9 cellular contexts compared by ENCODE assay signal in the genomic region with DNA sequence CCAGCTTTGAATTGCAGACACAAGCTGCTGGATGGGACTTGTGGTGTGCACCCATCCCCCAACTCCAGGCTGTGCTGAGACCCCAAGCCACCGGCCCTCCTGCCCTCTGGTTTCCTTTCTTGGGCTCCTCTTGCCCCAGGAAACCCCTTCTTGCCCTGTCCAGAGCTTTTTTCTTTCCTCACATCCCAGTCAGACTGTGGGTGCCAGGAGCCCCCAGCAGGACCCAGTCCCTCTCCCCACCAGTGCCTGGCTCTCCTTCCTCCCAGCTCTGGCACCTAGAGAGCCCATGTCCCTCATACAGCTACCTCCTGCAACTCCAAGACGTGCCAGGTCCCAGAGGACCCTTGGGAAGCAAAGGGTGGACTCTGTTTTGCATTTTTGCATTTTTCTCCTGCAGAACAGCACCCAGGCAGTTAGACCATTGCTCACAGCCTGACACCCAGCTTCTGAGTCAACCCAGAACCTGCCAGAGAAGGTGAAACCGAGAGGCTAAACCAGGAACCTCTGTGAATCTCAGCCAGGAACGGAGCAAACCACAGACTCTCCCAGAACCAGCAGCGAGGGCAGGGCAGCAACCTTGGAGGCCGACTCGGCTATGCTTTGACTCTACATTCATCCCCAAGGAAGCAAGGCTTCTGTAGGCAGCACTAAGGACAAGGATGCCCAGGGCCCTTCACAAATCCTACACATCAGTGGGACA.
DNase-seq lines count a peak whose midpoint lies in the region; ATAC-seq and TF ChIP-seq lines count a peak whose summit lies in the region.
"Had no signal": no experiment of that assay in that cellular context is flagged by ENCODE, and none has a peak within 500 bp of the region (broad histone marks: within the 10 kb centered on the region; RNA-seq: fewer than 3 reads in every experiment).

No MANE protein-coding gene starts in this region.

- H3K27ac ChIP-seq in ovary = no peak overlapping the region
- H3K27ac ChIP-seq: VCaP had no signal

- no peak for TF ChIP-seq POLR2A in ovary (IDR thresholded peaks at IDR 0.05)

- TF ChIP-seq EP300 in ovary (IDR thresholded peaks at IDR 0.05) = no peak

- H3K27ac Mint-ChIP-seq in activated naive CD4-positive, alpha-beta T cell treated with anti-CD3 and anti-CD28 coated beads, Interleukin-2, amount 50 U/mL, for 72 hours = peak overlapping the region in 1 of 2 donors; percentile 69
- peak overlapping the region in 1 of 2 donors; percentile 10 for H3K27ac Mint-ChIP-seq in effector memory CD8-positive, alpha-beta T cell

- ATAC-seq in activated CD4-positive, CD25-positive, alpha-beta regulatory T cell treated with anti-CD3 and anti-CD28 coated beads, Interleukin-2, amount 50 U/mL, for 24 hours = peak; percentile 74 to 80
- peak; percentile 79 for ATAC-seq in HG02884 (IDR thresholded peaks at IDR 0.05; ENCODE audit: unreplicated experiment)
- peak; percentile 92 to 98 for ATAC-seq in activated naive CD4-positive, alpha-beta T cell treated with anti-CD3 and anti-CD28 coated beads, Interleukin-2, amount 50 U/mL, for 72 hours
- no peak for ATAC-seq in effector memory CD8-positive, alpha-beta T cell (replicated peaks)

- no peaks in the 10 kb centered on the region for H3K9me3 ChIP-seq in ovary

- no peaks in the 10 kb centered on the region for H3K27me3 ChIP-seq in ovary

- H3K4me3 ChIP-seq in ovary = no peak overlapping the region

- H3K4me1 ChIP-seq in ovary (ENCODE audit: insufficient read depth) = no peaks in the 10 kb centered on the region

- intact Hi-C loops in ovary (cut with DNase I) = loop anchor here in 1 of 4 donors (10.0 kb wide), 1 partner anchor 548 kb away; no protein-coding TSS in a partner anchor

- H3K27me3 Mint-ChIP-seq in effector memory CD8-positive, alpha-beta T cell = no peaks in the 10 kb centered on the region

- H3K4me1 Mint-ChIP-seq in effector memory CD8-positive, alpha-beta T cell (ENCODE audit: low read depth in 2 of 2) = peaks cover 5 to 6% of the 10 kb centered on the region in 2 donors

- H3K36me3 ChIP-seq in ovary = no peaks in the 10 kb centered on the region

- no peak for DNase-seq in activated CD4-positive, CD25-positive, alpha-beta regulatory T cell (lab: John Stamatoyannopoulos, UW)
- DNase-seq in activated naive CD4-positive, alpha-beta T cell treated with anti-CD3 and anti-CD28 coated beads, Interleukin-2, amount 50 U/mL, for 72 hours (ENCODE audit: low spot score in 2 of 2) = peak in 1 of 2 donors; percentile 61
- DNase-seq in stimulated activated CD4-positive, alpha-beta T cell treated with anti-CD3 and anti-CD28 coated beads, TNF-alpha, amount 100 ng/mL, for 24 hours (ENCODE audit: low read depth in 3 of 3) = peak; percentile 11 to 51 (median 13)
- DNase-seq in ovary (no peak), NCI-H2196 (lab: John Stamatoyannopoulos, UW; ENCODE audit: unreplicated experiment) (no peak)
- DNase-seq in effector memory CD8-positive, alpha-beta T cell = no peak

- no peak overlapping the region for H3K4me3 Mint-ChIP-seq in effector memory CD8-positive, alpha-beta T cell

- WGBS in ovary, 3 donors = 56 to 69% (median 68%) methylated on average over 7 of the region's 7 CpGs

- H3K9me3 Mint-ChIP-seq in activated naive CD4-positive, alpha-beta T cell treated with anti-CD3 and anti-CD28 coated beads, Interleukin-2, amount 50 U/mL, for 72 hours = no peaks in the 10 kb centered on the region
- H3K9me3 Mint-ChIP-seq in effector memory CD8-positive, alpha-beta T cell = no peaks in the 10 kb centered on the region

- no peak for TF ChIP-seq CTCF in ovary (IDR thresholded peaks at IDR 0.05)

- no peaks in the 10 kb centered on the region for H3K36me3 Mint-ChIP-seq in activated naive CD4-positive, alpha-beta T cell treated with anti-CD3 and anti-CD28 coated beads, Interleukin-2, amount 50 U/mL, for 72 hours
- no peaks in the 10 kb centered on the region for H3K36me3 Mint-ChIP-seq in effector memory CD8-positive, alpha-beta T cell (ENCODE audit: insufficient read depth)

Comparison
In these comparisons a context has a peak if more than half of its experiments do, and no peak if none do; other contexts are left out.
1. DNase-seq: peak in stimulated activated CD4-positive, alpha-beta T cell treated with anti-CD3 and anti-CD28 coated beads, TNF-alpha, amount 100 ng/mL, for 24 hours (3 of 3); none in activated CD4-positive, CD25-positive, alpha-beta regulatory T cell (0 of 4), ovary (0 of 5), effector memory CD8-positive, alpha-beta T cell (0 of 3) and NCI-H2196 (single experiment).